In the genomic region with DNA sequence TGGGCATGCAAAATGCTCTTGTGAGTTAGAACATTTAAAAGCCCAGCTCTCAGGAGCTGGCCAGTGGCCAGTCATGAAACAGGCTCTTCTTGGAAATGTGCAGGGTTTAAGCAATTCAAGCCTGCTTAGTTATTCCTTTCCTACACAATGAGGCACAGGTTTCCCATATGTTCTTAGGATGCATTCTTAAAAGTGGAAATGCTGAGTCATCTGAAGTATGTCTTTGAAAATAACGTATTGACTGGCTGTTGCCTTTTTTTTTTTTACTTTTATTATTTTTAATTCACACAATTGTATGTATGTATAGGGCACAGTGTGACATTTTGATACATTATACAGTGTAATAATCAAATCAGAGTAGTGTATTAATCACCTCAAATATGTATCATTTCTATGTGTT, we compare ENCODE assay signal across 22 cellular contexts.
"Had no signal": no experiment of that assay in that cellular context is flagged by ENCODE, and none has a peak within 500 bp of the region (broad histone marks: within the 10 kb centered on the region; RNA-seq: fewer than 3 reads in every experiment).

No MANE protein-coding gene starts in this region.

- H3K4me1 Mint-ChIP-seq: memory B cell, mesothelial cell of epicardium, natural killer cell, neural crest cell had no signal

- FAIRE-seq: small intestine had no signal

- H3K36me3 Mint-ChIP-seq: memory B cell, mesothelial cell of epicardium, natural killer cell had no signal

- H3K4me3 ChIP-seq: dorsolateral prefrontal cortex, gastrocnemius medialis, heart right ventricle, left ventricle myocardium inferior, lower lobe of right lung, stomach, thoracic aorta had no signal

- H3K27ac Mint-ChIP-seq: memory B cell, mesothelial cell of epicardium, natural killer cell had no signal

- H3K36me3 ChIP-seq: gastrocnemius medialis, heart right ventricle, left ventricle myocardium inferior, lower lobe of right lung, stomach, thoracic aorta had no signal

- ATAC-seq: gastrocnemius medialis, heart right ventricle, lower lobe of right lung, natural killer cell, right cardiac atrium had no signal

- H3K4me3 Mint-ChIP-seq: memory B cell, mesothelial cell of epicardium, natural killer cell, neural crest cell had no signal

- H3K4me1 ChIP-seq: gastrocnemius medialis, heart right ventricle, left ventricle myocardium inferior, lower lobe of right lung, stomach had no signal

- H3K27me3 ChIP-seq: dorsolateral prefrontal cortex, gastrocnemius medialis, heart right ventricle, stomach had no signal

- H3K9me3 ChIP-seq: gastrocnemius medialis, heart right ventricle, lower lobe of right lung, stomach, thoracic aorta had no signal

- DNase-seq: cortex of kidney; dorsolateral prefrontal cortex; effector CD8-positive, alpha-beta T cell; gastrocnemius medialis; heart right ventricle; hypothalamus; islet precursor cell; left ventricle myocardium inferior; lower lobe of right lung; natural killer cell; posterior cingulate gyrus; small intestine; stimulated activated CD4-positive, alpha-beta T cell treated with anti-CD3 and anti-CD28 coated beads, Interleukin-12 subunit alpha, Interleukin-12 subunit beta, amount 100 ng/mL, for 4 hours; stimulated activated naive CD4-positive, alpha-beta T cell; stomach; substantia nigra; trophoblast cell had no signal

- H3K27ac ChIP-seq: dorsolateral prefrontal cortex, gastrocnemius medialis, heart right ventricle, left ventricle myocardium inferior, lower lobe of right lung, stomach, thoracic aorta had no signal
